ENCODE assay signal across 14 cellular contexts in the genomic region with DNA sequence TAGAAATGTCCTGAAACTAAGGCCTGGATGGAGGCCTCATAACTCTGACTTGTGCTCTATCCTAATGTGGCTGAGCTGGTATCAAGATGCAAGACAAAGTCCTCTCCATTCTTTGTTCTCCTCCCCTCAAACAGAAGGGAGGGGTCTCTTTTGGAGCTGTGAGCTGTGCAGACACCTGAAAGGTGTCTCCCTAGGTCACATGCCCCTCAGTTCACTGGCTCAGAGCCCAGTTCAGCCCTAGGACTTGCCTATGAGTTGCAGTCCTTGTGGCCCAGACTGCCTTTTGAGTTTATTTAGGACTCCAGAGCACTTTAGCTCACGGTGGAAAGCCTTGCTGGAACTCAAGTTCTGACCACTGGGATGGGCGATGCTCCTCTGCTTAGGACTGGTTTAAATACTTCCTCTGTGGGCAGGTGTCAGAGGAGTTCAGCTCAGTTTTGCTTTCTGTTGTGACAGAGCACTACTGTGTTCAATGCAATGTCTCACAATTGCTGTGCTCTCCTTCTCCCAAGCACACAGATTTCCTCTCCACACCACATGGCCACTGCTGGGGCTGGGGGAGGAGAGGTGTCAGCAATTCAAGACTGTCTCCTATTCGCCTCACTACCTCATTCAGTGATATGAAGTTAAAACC.
DNase-seq lines count a peak whose midpoint lies in the region; ATAC-seq and TF ChIP-seq lines count a peak whose summit lies in the region.
"Had no signal": no experiment of that assay in that cellular context is flagged by ENCODE, and none has a peak within 500 bp of the region (broad histone marks: within the 10 kb centered on the region; RNA-seq: fewer than 3 reads in every experiment).

No MANE protein-coding gene starts in this region.

- H3K27ac ChIP-seq in colonic mucosa = no peak overlapping the region

- H3K4me1 ChIP-seq in colonic mucosa = no peaks in the 10 kb centered on the region

- ATAC-seq in GM19351 (IDR thresholded peaks at IDR 0.05; ENCODE audit: unreplicated experiment) (peak; percentile 97), HG02678 (IDR thresholded peaks at IDR 0.05; ENCODE audit: unreplicated experiment) (peak; percentile 98), HG03439 (IDR thresholded peaks at IDR 0.05; ENCODE audit: unreplicated experiment) (peak; percentile 89)
- ATAC-seq: stimulated activated naive CD8-positive, alpha-beta T cell treated with anti-CD3 and anti-CD28 coated beads, Interleukin-15, Interleukin-2, amounts not matched to agents 100 U/mL and 50 U/mL, for 24 hours had no signal

- no peaks in the 10 kb centered on the region for H3K9me3 ChIP-seq in colonic mucosa

- no peaks in the 10 kb centered on the region for H3K36me3 ChIP-seq in colonic mucosa

- H3K4me3 ChIP-seq in GM12864 (ENCODE audit: low read depth, low read length) = peak overlapping the region; percentile 23
- H3K4me3 ChIP-seq in colonic mucosa = no peak overlapping the region

- TF ChIP-seq CTCF in GM12864 (IDR thresholded peaks at IDR 0.05; ENCODE audit: low read depth, low read length, missing control alignments) = no peak
- TF ChIP-seq CTCF in colonic mucosa (IDR thresholded peaks at IDR 0.05) = no peak

- H3K9ac ChIP-seq in colonic mucosa (ENCODE audit: low read depth in 2 of 2, low read length in 2 of 2) = no peak overlapping the region

- intact Hi-C loops in colonic mucosa (cut with DNase I) = no loop called here

- H3K27me3 ChIP-seq in colonic mucosa = no peaks in the 10 kb centered on the region

- DNase-seq in GM12864 (ENCODE audit: low read depth) (peak; percentile 69), T-helper 1 cell (no peak), colonic mucosa (no peak)
- no peak for DNase-seq in activated CD4-positive, alpha-beta T cell treated with anti-CD3 and anti-CD28 coated beads, Interleukin-2, amount 50 U/mL, for 4 hours
- DNase-seq in activated CD4-positive, CD25-positive, alpha-beta regulatory T cell treated with anti-CD3 and anti-CD28 coated beads, Interleukin-2, amount 50 U/mL, for 72 hours = no peak
- DNase-seq: activated T-cell treated with anti-CD3 and anti-CD28 coated beads for 4 hours; erythroblast; HFFc6; MV-4-11; stimulated activated naive CD8-positive, alpha-beta T cell treated with anti-CD3 and anti-CD28 coated beads, Interleukin-15, Interleukin-2, amounts not matched to agents 100 U/mL and 50 U/mL, for 24 hours; T-helper 9 cell had no signal
